Comparison of ENCODE assay signal across 13 cellular contexts in the genomic region with DNA sequence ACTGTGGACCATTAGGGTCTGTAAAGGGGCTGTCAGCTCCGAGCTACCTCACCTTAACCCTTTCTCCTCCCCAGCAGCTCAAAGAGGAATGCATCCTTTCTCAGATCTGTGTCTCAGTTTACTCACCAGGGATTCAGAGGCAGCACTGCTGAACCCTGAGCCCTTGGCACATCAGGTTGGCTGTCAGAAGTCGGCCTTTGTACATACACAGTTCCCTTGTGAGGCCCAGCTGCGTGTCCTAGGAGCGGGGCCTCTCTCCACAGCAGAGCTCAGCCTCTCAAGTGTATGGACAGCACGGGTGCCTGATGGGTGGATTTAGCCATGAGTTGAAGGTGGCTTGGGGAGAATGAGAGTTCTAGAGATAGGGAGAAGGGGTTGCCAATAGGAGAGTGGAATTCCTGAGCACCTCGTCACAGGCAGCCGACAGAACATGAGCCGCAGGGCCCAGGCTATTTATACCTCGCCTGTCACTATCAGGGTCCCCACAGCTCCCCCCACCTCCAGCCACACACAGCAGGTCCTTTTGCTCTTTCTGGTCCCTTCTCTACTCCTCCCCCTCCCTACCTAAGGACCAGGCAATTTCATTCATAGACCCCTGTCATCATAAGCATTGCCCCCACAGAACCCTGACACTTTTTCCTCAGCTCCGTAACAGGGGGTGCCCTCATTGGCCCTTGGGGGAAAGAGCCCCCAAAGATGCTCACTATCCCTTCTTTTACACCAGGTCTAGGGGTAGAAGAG. TPM values are rescaled to one million over a fixed set of nuclear protein-coding genes. Genes with fewer than 3 reads are reported as not detected.
DNase-seq lines count a peak whose midpoint lies in the region; ATAC-seq, FAIRE-seq and TF ChIP-seq lines count a peak whose summit lies in the region.
"Had no signal": no experiment of that assay in that cellular context is flagged by ENCODE, and none has a peak within 500 bp of the region (broad histone marks: within the 10 kb centered on the region; RNA-seq: fewer than 3 reads in every experiment).

No MANE protein-coding gene starts in this region.

- FAIRE-seq in small intestine (lab: Jason Lieb, UNC) = no peak
- FAIRE-seq: keratinocyte had no signal

- no peaks in the 10 kb centered on the region for H3K36me3 ChIP-seq in small intestine (ENCODE audit: control insufficient read depth in 2 of 2, insufficient read depth in 2 of 2, low read length in 2 of 2)
- H3K36me3 ChIP-seq: thyroid gland had no signal

- H3K36me3 Mint-ChIP-seq in HFFc6 (ENCODE audit: low read depth) (peaks cover 14% of the 10 kb centered on the region), T-cell (no peaks in the 10 kb centered on the region)

- DNase-seq in HFFc6 = peak; percentile 89
- peak; percentile 90 for DNase-seq in astrocyte of the hippocampus (ENCODE audit: low read depth, low spot score)
- DNase-seq in right cardiac atrium = peak; percentile 56 to 74 (median 73)
- DNase-seq in small intestine = peak; percentile 32
- DNase-seq in COR-L47 (lab: John Stamatoyannopoulos, UW) = no peak
- no peak for DNase-seq in Kasumi-1 (lab: John Stamatoyannopoulos, UW)
- no peak for DNase-seq in T-cell
- no peak for DNase-seq in sciatic nerve (ENCODE audit: low spot score)
- DNase-seq: activated CD8-positive, alpha-beta T cell treated with anti-CD3 and anti-CD28 coated beads, Interleukin-2, amount 10 ng/mL, durations not matched to agents 7 days and 5 days; cerebellar nuclear complex; DND-41; thyroid gland had no signal

- no peaks in the 10 kb centered on the region for H3K9me3 ChIP-seq in right cardiac atrium (ENCODE audit: control insufficient read depth, low read length)
- no peaks in the 10 kb centered on the region for H3K9me3 ChIP-seq in small intestine (ENCODE audit: control insufficient read depth, low read depth)
- H3K9me3 ChIP-seq: thyroid gland had no signal

- CTCF ChIA-PET in T-cell (lab: Charles Lee) = interaction anchor here in 1 of 2 donors (0.6 kb wide), 1 partner anchor 93 kb away, joined by 5 read pairs; no protein-coding TSS in a partner anchor

- intact Hi-C loops in right cardiac atrium (cut with DNase I) (no loop called here), sciatic nerve (cut with DNase I) (no loop called here)

- no peak for TF ChIP-seq CTCF in HFFc6 (IDR thresholded peaks at IDR 0.05)

- H3K4me1 Mint-ChIP-seq in HFFc6 (ENCODE audit: low read depth) (peaks cover 37% of the 10 kb centered on the region), T-cell (peaks cover 12 to 18% (median 15%) of the 10 kb centered on the region in 3 donors)

- H3K4me3 Mint-ChIP-seq in HFFc6 (peak overlapping the region; percentile 83), T-cell (no peak overlapping the region)
- H3K4me3 Mint-ChIP-seq: activated CD8-positive, alpha-beta T cell treated with anti-CD3 and anti-CD28 coated beads, Interleukin-2, amount 10 ng/mL, durations not matched to agents 7 days and 5 days had no signal

- no peaks in the 10 kb centered on the region for H3K9me3 Mint-ChIP-seq in HFFc6
- no peaks in the 10 kb centered on the region for H3K9me3 Mint-ChIP-seq in T-cell

- ATAC-seq in right cardiac atrium (peak; percentile 46 to 50), T-cell (replicated peaks in 1 of 4) (no peak), sciatic nerve (no peak)
- ATAC-seq: activated CD8-positive, alpha-beta T cell treated with anti-CD3 and anti-CD28 coated beads, Interleukin-2, amount 10 ng/mL, durations not matched to agents 7 days and 5 days had no signal

- H3K27me3 ChIP-seq in right cardiac atrium (ENCODE audit: control insufficient read depth, insufficient read depth) (no peaks in the 10 kb centered on the region), small intestine (ENCODE audit: control insufficient read depth in 2 of 2, insufficient read depth in 2 of 2, low read length in 2 of 2) (peaks cover 0 to 9% of the 10 kb centered on the region in 2 donors)
- H3K27me3 ChIP-seq: thyroid gland had no signal

- H3K27me3 Mint-ChIP-seq in HFFc6 (ENCODE audit: insufficient read depth) = peaks cover 13% of the 10 kb centered on the region
- H3K27me3 Mint-ChIP-seq in T-cell = peaks cover 34 to 55% of the 10 kb centered on the region in 2 donors

- H3K4me1 ChIP-seq in right cardiac atrium (ENCODE audit: control insufficient read depth, insufficient read depth, low read length) (peaks cover 3% of the 10 kb centered on the region), small intestine (ENCODE audit: control insufficient read depth in 2 of 2, insufficient read depth in 1 of 2, low read depth in 1 of 2, low read length in 1 of 2) (no peaks in the 10 kb centered on the region)

- H3K27ac Mint-ChIP-seq in HFFc6 (peak overlapping the region; percentile 98), T-cell (no peak overlapping the region)
- H3K27ac Mint-ChIP-seq: activated CD8-positive, alpha-beta T cell treated with anti-CD3 and anti-CD28 coated beads, Interleukin-2, amount 10 ng/mL, durations not matched to agents 7 days and 5 days had no signal

- WGBS in right cardiac atrium = 58% methylated on average over 10 of the region's 10 CpGs
- 48 to 66% (median 49%) methylated on average over 10 of the region's 10 CpGs for WGBS in small intestine, 3 donors

- H3K4me3 ChIP-seq in right cardiac atrium (ENCODE audit: low read length) (no peak overlapping the region), small intestine (ENCODE audit: low read depth in 1 of 2, low read length in 2 of 2) (no peak overlapping the region)
- H3K4me3 ChIP-seq: thyroid gland had no signal

- POLR2A ChIA-PET in T-cell (lab: Charles Lee) = interaction anchor here in 1 of 2 donors (0.5 kb wide), 1 partner anchor 115 kb away, joined by 5 read pairs; no protein-coding TSS in a partner anchor

- H3K27ac ChIP-seq in right cardiac atrium (ENCODE audit: low read length) (peak overlapping the region; percentile 95), small intestine (ENCODE audit: low read depth in 1 of 2, low read length in 1 of 2) (no peak overlapping the region)
- H3K27ac ChIP-seq: thyroid gland had no signal

RNA-seq across cellular contexts. Expression of a gene that starts 2.1 kb away (rescaled TPM):
- total RNA-seq in HFFc6 (2021; fragmentation: NEBNext Ultra II Directional; extraction: Animal tissue kit (Norgen Biotek cat#: 25700)) = 100 to 1,000 TPM; 492 to 540 (median 512) TPM
- total RNA-seq in right cardiac atrium (100 to 1,000 TPM; 244 to 358 (median 285) TPM), T-cell (under 1 TPM; 0.05 to 0.93 (median 0.38) TPM), sciatic nerve (11.7 TPM)
- polyA plus RNA-seq in right cardiac atrium (216 TPM), small intestine (10 to 100 TPM in 2 of 3 donors, 1 to 10 TPM in 1; 8.1 to 13.0 (median 10.1) TPM)
- total RNA-seq: activated CD8-positive, alpha-beta T cell treated with anti-CD3 and anti-CD28 coated beads, Interleukin-2, amount 10 ng/mL, durations not matched to agents 7 days and 5 days had no signal

RNA-seq across cellular contexts. Expression of a gene that starts 34.5 kb away (rescaled TPM):
- 100 to 1,000 TPM; 179 to 212 (median 193) TPM for total RNA-seq in HFFc6 (2021; fragmentation: NEBNext Ultra II Directional; extraction: Animal tissue kit (Norgen Biotek cat#: 25700))
- total RNA-seq in right cardiac atrium (100 to 1,000 TPM; 127 to 139 (median 134) TPM), T-cell (10 to 100 TPM; 62.6 to 78.1 (median 75.5) TPM), sciatic nerve (89.6 TPM)
- polyA plus RNA-seq in right cardiac atrium (224 TPM), small intestine (100 to 1,000 TPM; 145 to 239 (median 162) TPM)

RNA-seq across cellular contexts. Expression of a gene that starts 36.4 kb away (rescaled TPM):
- 10 to 100 TPM in 4 of 6 experiments, 1 to 10 TPM in 2; 7.4 to 16.5 (median 13.7) TPM for total RNA-seq in HFFc6 (2021; fragmentation: NEBNext Ultra II Directional; extraction: Animal tissue kit (Norgen Biotek cat#: 25700))
- total RNA-seq in right cardiac atrium (1 to 10 TPM; 2.5 to 6.9 (median 5.4) TPM), T-cell (10 to 100 TPM in 4 of 5 donors, 1 to 10 TPM in 1; 7.6 to 15.7 (median 14.6) TPM), sciatic nerve (5.9 TPM)
- polyA plus RNA-seq in right cardiac atrium (5.7 TPM), small intestine (1 to 10 TPM in 1 of 3 donors, under 1 TPM in 2; 0.22 to 2.3 (median 0.81) TPM)

RNA-seq across cellular contexts. Expression of a gene that starts 52.5 kb away (rescaled TPM):
- not detected for total RNA-seq in HFFc6 (2021; fragmentation: NEBNext Ultra II Directional; extraction: Animal tissue kit (Norgen Biotek cat#: 25700))
- total RNA-seq in right cardiac atrium = not detected
- not detected for polyA plus RNA-seq in right cardiac atrium
- polyA plus RNA-seq in small intestine = not detected
- total RNA-seq in T-cell = not detected
- total RNA-seq in sciatic nerve = not detected
- total RNA-seq: activated CD8-positive, alpha-beta T cell treated with anti-CD3 and anti-CD28 coated beads, Interleukin-2, amount 10 ng/mL, durations not matched to agents 7 days and 5 days; thyroid gland had no signal
- polyA plus RNA-seq: keratinocyte had no signal

Comparison
In these comparisons a context has a peak if more than half of its experiments do, and no peak if none do; other contexts are left out.
1. DNase-seq: peak in HFFc6 (single experiment), astrocyte of the hippocampus (single experiment), right cardiac atrium (3 of 3) and small intestine (single experiment); none in COR-L47 (single experiment), Kasumi-1 (0 of 2), T-cell (0 of 34) and sciatic nerve (single experiment).
2. ATAC-seq: peak in right cardiac atrium (2 of 2); none in T-cell (0 of 4) and sciatic nerve (single experiment).
3. RNA of a gene that starts 2.1 kb away (total RNA-seq): 492 to 540 TPM in HFFc6 and 244 to 358 TPM in right cardiac atrium; 11.7 TPM in sciatic nerve (single experiment) and 0.05 to 0.93 TPM in T-cell; every median in the first group is over 10 times any median in the second.